27 cellular contexts compared by ENCODE assay signal in genomic region chr11:36726420-36726819, GRCh38.
"Had no signal": no experiment of that assay in that cellular context is flagged by ENCODE, and none has a peak within 500 bp of the region (broad histone marks: within the 10 kb centered on the region; RNA-seq: fewer than 3 reads in every experiment).

No MANE protein-coding gene starts in this region.

- H3K9me3 Mint-ChIP-seq: dendritic cell treated with granulocyte-macrophage colony-stimulating factor and Interleukin-4, amounts not matched to agents 40 ng/mL and 50 ng/mL, for 4 days; effector memory CD8-positive, alpha-beta T cell; endodermal cell had no signal

- H3K4me3 Mint-ChIP-seq: dendritic cell treated with granulocyte-macrophage colony-stimulating factor and Interleukin-4, amounts not matched to agents 40 ng/mL and 50 ng/mL, for 4 days; effector memory CD8-positive, alpha-beta T cell; endodermal cell had no signal

- H3K4me3 ChIP-seq: colonic mucosa, coronary artery, dorsolateral prefrontal cortex, gastrocnemius medialis, gastroesophageal sphincter, heart left ventricle, heart right ventricle had no signal

- DNase-seq: colonic mucosa; cortex of kidney; dermis blood vessel endothelial cell; dorsolateral prefrontal cortex; effector CD4-positive, alpha-beta T cell; effector CD8-positive, alpha-beta T cell; effector memory CD4-positive, alpha-beta T cell; effector memory CD8-positive, alpha-beta T cell; endodermal cell; erythroblast; foreskin fibroblast; foreskin keratinocyte; foreskin melanocyte; gastrocnemius medialis; glutamatergic neuron; head of caudate nucleus; heart left ventricle; heart right ventricle had no signal

- FAIRE-seq: colon, endometrium, endothelial cell of umbilical vein, frontal cortex had no signal

- H3K27ac ChIP-seq: colonic mucosa, coronary artery, dorsolateral prefrontal cortex, epithelial cell of prostate, foreskin keratinocyte, gastrocnemius medialis, gastroesophageal sphincter, heart left ventricle, heart right ventricle had no signal

- H3K27me3 ChIP-seq: colonic mucosa, dorsolateral prefrontal cortex, foreskin keratinocyte, gastrocnemius medialis, gastroesophageal sphincter had no signal

- H3K27ac Mint-ChIP-seq: dendritic cell treated with granulocyte-macrophage colony-stimulating factor and Interleukin-4, amounts not matched to agents 40 ng/mL and 50 ng/mL, for 4 days; effector memory CD8-positive, alpha-beta T cell; endodermal cell had no signal

- H3K4me1 Mint-ChIP-seq: endodermal cell had no signal

- H3K4me1 ChIP-seq: colonic mucosa, foreskin keratinocyte, gastrocnemius medialis, gastroesophageal sphincter had no signal

- H3K36me3 ChIP-seq: colonic mucosa, gastrocnemius medialis, gastroesophageal sphincter, heart left ventricle, heart right ventricle had no signal

- ATAC-seq: effector memory CD8-positive, alpha-beta T cell; esophagus mucosa; foreskin keratinocyte; gastrocnemius medialis; gastroesophageal sphincter; heart left ventricle; heart right ventricle had no signal

- H3K9me3 ChIP-seq: colonic mucosa, gastrocnemius medialis, gastroesophageal sphincter, heart left ventricle, heart right ventricle had no signal
